1 cellular context compared by ENCODE assay signal in genomic region chr3:122481390-122481789, GRCh38.
TF ChIP-seq lines count a peak whose summit lies in the region.

No MANE protein-coding gene starts in this region.

TF ChIP-seq in GM12878, 131 proteins besides CTCF, POLR2A, EP300 and RAD21 (continued from another document):
- TF ChIP-seq BCL3 (IDR thresholded peaks at IDR 0.05; ENCODE audit: borderline replicate concordance, insufficient read depth, low read depth, low read length, poor library complexity, severe bottlenecking) (peak; percentile 30), ZBED1 (IDR thresholded peaks at IDR 0.05; ENCODE audit: borderline replicate concordance) (peak; percentile 46; the same call in 1 of the 2 replicates), ZZZ3 (IDR thresholded peaks at IDR 0.05; ENCODE audit: control insufficient read depth, insufficient read length, low read depth) (no peak), RB1 (IDR thresholded peaks at IDR 0.05; ENCODE audit: borderline replicate concordance) (no peak), ATF7 (IDR thresholded peaks at IDR 0.05; ENCODE audit: low read depth) (peak; percentile 36; the same call in 1 of the 2 replicates), MXI1 (IDR thresholded peaks at IDR 0.05; ENCODE audit: low read depth, low read length) (no peak), NRF1 (conservative IDR thresholded peaks at IDR 0.05; ENCODE audit: low read depth, low read length) (no peak), SMC3 (IDR thresholded peaks at IDR 0.05; ENCODE audit: borderline replicate concordance, low read length) (no peak), SP1 (IDR thresholded peaks at IDR 0.05; ENCODE audit: low read depth, low read length) (no peak), CHD2 (IDR thresholded peaks at IDR 0.05; ENCODE audit: borderline replicate concordance, low read depth, low read length) (no peak), ASH2L (IDR thresholded peaks at IDR 0.05; ENCODE audit: borderline replicate concordance, low read depth) (no peak), ZBTB33 (IDR thresholded peaks at IDR 0.05) (no peak), NBN (IDR thresholded peaks at IDR 0.05) (no peak), CREM (IDR thresholded peaks at IDR 0.05; ENCODE audit: low read depth) (peak; percentile 34; the same call in 1 of the 2 replicates), CREB1 (IDR thresholded peaks at IDR 0.05; ENCODE audit: low read depth) (peak; percentile 42; the same call in 1 of the 2 replicates), ZNF384 (IDR thresholded peaks at IDR 0.05; ENCODE audit: borderline replicate concordance, low read depth, low read length) (no peak), SMAD5 (IDR thresholded peaks at IDR 0.05; ENCODE audit: low read depth) (no peak), KAT2A (conservative IDR thresholded peaks at IDR 0.05; ENCODE audit: control insufficient read depth, low read depth, low read length) (no peak), JUND (IDR thresholded peaks at IDR 0.05; ENCODE audit: low read depth, low read length) (no peak), FOXM1 (IDR thresholded peaks at IDR 0.05; ENCODE audit: low read depth, low read length) (peak; percentile 59; the same call in 1 of the 2 replicates), ZNF274 (IDR thresholded peaks at IDR 0.05; ENCODE audit: insufficient read depth, insufficient read length) (no peak), BMI1 (IDR thresholded peaks at IDR 0.05; ENCODE audit: borderline replicate concordance) (no peak), IKZF2 (IDR thresholded peaks at IDR 0.05) (peak; percentile 49 to 63; a peak in 3 of 4 replicates), BACH1 (IDR thresholded peaks at IDR 0.05; ENCODE audit: borderline replicate concordance) (no peak), NFYA (IDR thresholded peaks at IDR 0.05; ENCODE audit: borderline replicate concordance, low read depth, low read length) (no peak), ZSCAN29 (IDR thresholded peaks at IDR 0.05) (no peak), USF1 (IDR thresholded peaks at IDR 0.05; ENCODE audit: borderline replicate concordance, extremely low read length, insufficient read depth, low read depth, low read length) (no peak), HDGF (IDR thresholded peaks at IDR 0.05) (no peak), GATAD2B (conservative IDR thresholded peaks at IDR 0.05; ENCODE audit: low read depth) (no peak), MEF2B (IDR thresholded peaks at IDR 0.05; ENCODE audit: partially characterized antibody, poor library complexity, severe bottlenecking) (peak; percentile 82), MTA3 (IDR thresholded peaks at IDR 0.05; ENCODE audit: borderline replicate concordance, low read length) (0 out of 2 replicates have a peak, but pooled peaks have one; percentile 59), SMAD1 (IDR thresholded peaks at IDR 0.05; ENCODE audit: low read depth, partially characterized antibody) (no peak), ZBTB40 (IDR thresholded peaks at IDR 0.05; ENCODE audit: borderline replicate concordance) (no peak), NFIC (IDR thresholded peaks at IDR 0.05; ENCODE audit: low read depth, low read length) (peak; percentile 68; the same call in 1 of the 2 replicates), MTA2 (IDR thresholded peaks at IDR 0.05; ENCODE audit: low read depth) (peak; percentile 81), EGR1 (IDR thresholded peaks at IDR 0.05; ENCODE audit: borderline replicate concordance in 1 of 2, low read depth in 2 of 2, low read length in 2 of 2) (no peak)
- TF ChIP-seq, protein P1, sequence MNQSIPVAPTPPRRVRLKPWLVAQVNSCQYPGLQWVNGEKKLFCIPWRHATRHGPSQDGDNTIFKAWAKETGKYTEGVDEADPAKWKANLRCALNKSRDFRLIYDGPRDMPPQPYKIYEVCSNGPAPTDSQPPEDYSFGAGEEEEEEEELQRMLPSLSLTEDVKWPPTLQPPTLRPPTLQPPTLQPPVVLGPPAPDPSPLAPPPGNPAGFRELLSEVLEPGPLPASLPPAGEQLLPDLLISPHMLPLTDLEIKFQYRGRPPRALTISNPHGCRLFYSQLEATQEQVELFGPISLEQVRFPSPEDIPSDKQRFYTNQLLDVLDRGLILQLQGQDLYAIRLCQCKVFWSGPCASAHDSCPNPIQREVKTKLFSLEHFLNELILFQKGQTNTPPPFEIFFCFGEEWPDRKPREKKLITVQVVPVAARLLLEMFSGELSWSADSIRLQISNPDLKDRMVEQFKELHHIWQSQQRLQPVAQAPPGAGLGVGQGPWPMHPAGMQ (IDR thresholded peaks at IDR 0.05; ENCODE audit: borderline replicate concordance), result no peak
TF ChIP-seq in GM12878: peak in this region for 20.
